ENCODE assay signal across 18 cellular contexts in the genomic region with DNA sequence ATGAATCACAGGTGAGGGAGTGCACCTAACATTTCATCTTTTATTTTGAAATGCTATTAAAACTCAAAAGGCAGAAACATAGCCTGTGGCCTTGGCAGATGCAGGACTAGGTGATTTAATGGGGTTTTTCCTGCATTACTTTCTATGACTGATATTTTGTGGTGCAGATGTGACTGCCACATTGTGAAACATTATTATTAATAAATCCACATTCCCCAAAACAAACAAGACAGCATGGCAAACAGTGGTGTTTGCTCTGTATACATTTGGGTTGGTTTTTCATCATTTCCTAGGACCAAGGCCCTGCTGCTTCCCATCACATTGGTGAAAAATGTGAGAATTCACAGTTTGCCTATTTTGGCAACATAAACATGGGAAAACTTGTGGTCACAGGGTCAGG.
DNase-seq lines count a peak whose midpoint lies in the region; ATAC-seq, FAIRE-seq and TF ChIP-seq lines count a peak whose summit lies in the region.
"Had no signal": no experiment of that assay in that cellular context is flagged by ENCODE, and none has a peak within 500 bp of the region (broad histone marks: within the 10 kb centered on the region; RNA-seq: fewer than 3 reads in every experiment).

No MANE protein-coding gene starts in this region.

- no peak overlapping the region for H3K9ac ChIP-seq in HepG2 (ENCODE audit: insufficient read depth, low read depth, low read length)

- no peaks in the 10 kb centered on the region for H3K36me3 ChIP-seq in CD4-positive, alpha-beta memory T cell (ENCODE audit: insufficient read depth, low read length)
- H3K36me3 ChIP-seq in Peyer's patch, result no peaks in the 10 kb centered on the region
- H3K36me3 ChIP-seq in HepG2 (replicated peaks in 1 of 2; ENCODE audit: control insufficient read depth in 1 of 2, insufficient read depth in 2 of 2, low read length in 2 of 2), result no peaks in the 10 kb centered on the region

- TF ChIP-seq CTCF in A549 (IDR thresholded peaks at IDR 0.05) (no peak), activated B cell treated with CpG ODN at 0.5 μM for 24 hours (IDR thresholded peaks at IDR 0.05) (no peak), foreskin keratinocyte (conservative IDR thresholded peaks at IDR 0.05) (no peak), Peyer's patch (IDR thresholded peaks at IDR 0.05) (no peak), HepG2 (CRISPR knock-in tag; IDR thresholded peaks at IDR 0.05) (no peak)

- TF ChIP-seq EP300 in A549 (IDR thresholded peaks at IDR 0.05), result peak; percentile 89 to 91; a peak in 4 of 5 replicates
- TF ChIP-seq EP300 in HepG2 (IDR thresholded peaks at IDR 0.05; ENCODE audit: low read depth in 2 of 2, low read length in 2 of 2), result no peak
- no peak for TF ChIP-seq EP300 in HepG2 (CRISPR knock-in tag; IDR thresholded peaks at IDR 0.05; ENCODE audit: borderline replicate concordance)

- H3K4me3 Mint-ChIP-seq in CD4-positive, alpha-beta memory T cell, result peak overlapping the region in 1 of 8 donors; percentile 23
- no peak overlapping the region for H3K4me3 Mint-ChIP-seq in activated B cell treated with CpG ODN at 0.5 μM for 24 hours
- H3K4me3 Mint-ChIP-seq: B cell; CD8-positive, alpha-beta T cell had no signal

- POLR2A ChIA-PET in A549 (lab: Yijun Ruan, JAX) (interaction anchor here (1.4 kb wide), 1 partner anchor 46 kb away, joined by 8 read pairs; no protein-coding TSS in a partner anchor), activated B cell treated with CpG ODN at 0.5 μM for 24 hours (lab: Charles Lee) (interaction anchor here (0.9 to 7.8 kb wide), 2 partner anchors 47 to 94 kb away, joined by 3 to 226 read pairs; no protein-coding TSS in a partner anchor), HepG2 (lab: Yijun Ruan, JAX) (no interaction called here)
- POLR2A ChIA-PET in CD4-positive, alpha-beta memory T cell (lab: Charles Lee; ENCODE audit: partially characterized antibody), result interaction anchor here (0.8 to 9.9 kb wide), 9 partner anchors 10 to 150 kb away, joined by 3 to 65 read pairs (median 3); no protein-coding TSS in a partner anchor

- H3K27ac Mint-ChIP-seq in CD4-positive, alpha-beta memory T cell, result peak overlapping the region in 4 of 7 donors; percentile 10 to 59 (median 18)
- H3K27ac Mint-ChIP-seq in activated B cell treated with CpG ODN at 0.5 μM for 24 hours, result peak overlapping the region; percentile 54
- H3K27ac Mint-ChIP-seq: B cell had no signal

- no peaks in the 10 kb centered on the region for H4K20me1 ChIP-seq in HepG2 (ENCODE audit: insufficient read depth, low read length)

- intact Hi-C loops in CD4-positive, alpha-beta memory T cell (cut with micrococcal nuclease), result no loop called here
- intact Hi-C loops in activated B cell treated with CpG ODN at 0.5 μM for 24 hours (cut with micrococcal nuclease), result loop anchor here (10.0 kb wide), 1 partner anchor 1322 kb away; a partner anchor contains a TSS
- intact Hi-C loops in HepG2 (cut with micrococcal nuclease; ENCODE audit: unreplicated experiment), result no loop called here

- no peaks in the 10 kb centered on the region for H3K79me2 ChIP-seq in HepG2 (ENCODE audit: insufficient read depth, low read length)

- FAIRE-seq in A549 (lab: Jason Lieb, UNC) (no peak), HepG2 (lab: Jason Lieb, UNC) (no peak)
- FAIRE-seq: D721Med, G401.6, H54 had no signal

- in situ Hi-C loops in HepG2 (cut with HindIII; ENCODE audit: extremely low pct_ligation_motif_present, low pct_unique_long_range_greater_than_20kb), result no loop called here

- H3K27me3 ChIP-seq in CD4-positive, alpha-beta memory T cell (ENCODE audit: insufficient read depth, low read length), result no peaks in the 10 kb centered on the region
- H3K27me3 ChIP-seq in foreskin keratinocyte (no peaks in the 10 kb centered on the region), Peyer's patch (no peaks in the 10 kb centered on the region), HepG2 (ENCODE audit: control insufficient read depth in 1 of 2, insufficient read depth in 2 of 2, low read length in 2 of 2) (no peaks in the 10 kb centered on the region)

- H3K4me1 ChIP-seq in A549 (peaks cover 62% of the 10 kb centered on the region), foreskin keratinocyte (peaks cover 32% of the 10 kb centered on the region), Peyer's patch (peaks cover 0 to 10% (median 0%) of the 10 kb centered on the region in 4 donors), HepG2 (ENCODE audit: insufficient read depth, low read length) (no peaks in the 10 kb centered on the region)
- peaks cover 55% of the 10 kb centered on the region for H3K4me1 ChIP-seq in CD4-positive, alpha-beta memory T cell (ENCODE audit: insufficient read depth, low read length)

- peaks cover 0 to 3% of the 10 kb centered on the region in 2 donors for H3K27me3 Mint-ChIP-seq in CD4-positive, alpha-beta memory T cell
- no peaks in the 10 kb centered on the region for H3K27me3 Mint-ChIP-seq in activated B cell treated with CpG ODN at 0.5 μM for 24 hours
- H3K27me3 Mint-ChIP-seq: B cell had no signal

- no peak for TF ChIP-seq POLR2A in A549 (IDR thresholded peaks at IDR 0.05; ENCODE audit: low read length)
- TF ChIP-seq POLR2A in Peyer's patch (IDR thresholded peaks at IDR 0.05), result no peak
- no peak for TF ChIP-seq POLR2A in HepG2 (IDR thresholded peaks at IDR 0.05; ENCODE audit: insufficient read depth in 1 of 2, low read depth in 2 of 2, low read length in 2 of 2)

- peaks cover 0 to 3% of the 10 kb centered on the region in 2 donors for H3K36me3 Mint-ChIP-seq in CD4-positive, alpha-beta memory T cell
- H3K36me3 Mint-ChIP-seq in activated B cell treated with CpG ODN at 0.5 μM for 24 hours (ENCODE audit: low read depth), result no peaks in the 10 kb centered on the region
- H3K36me3 Mint-ChIP-seq: CD8-positive, alpha-beta T cell had no signal

- H2AFZ ChIP-seq in HepG2 (ENCODE audit: low read length), result no peak overlapping the region

- H3K9me3 Mint-ChIP-seq in CD4-positive, alpha-beta memory T cell, result no peaks in the 10 kb centered on the region
- H3K9me3 Mint-ChIP-seq in activated B cell treated with CpG ODN at 0.5 μM for 24 hours, result no peaks in the 10 kb centered on the region
- H3K9me3 Mint-ChIP-seq: CD8-positive, alpha-beta T cell had no signal

- no TSS peak for BruUV-seq in HepG2 (replicated peaks; lab: Mats Ljungman, UMichigan)

- CTCF ChIA-PET in A549 (lab: Yijun Ruan, JAX), result interaction anchor here (0.9 to 3.0 kb wide), 2 partner anchors 10 to 13 kb away, joined by 3 to 12 read pairs; no protein-coding TSS in a partner anchor
- CTCF ChIA-PET in CD4-positive, alpha-beta memory T cell (lab: Charles Lee; ENCODE audit: partially characterized antibody), result interaction anchor here (0.7 to 2.7 kb wide), 10 partner anchors 14 to 159 kb away, joined by 3 to 13 read pairs (median 5); no protein-coding TSS in a partner anchor
- CTCF ChIA-PET in activated B cell treated with CpG ODN at 0.5 μM for 24 hours (lab: Charles Lee), result interaction anchor here (1.0 to 1.8 kb wide), 2 partner anchors 158 to 160 kb away, joined by 4 to 7 read pairs; no protein-coding TSS in a partner anchor
- CTCF ChIA-PET in HepG2 (lab: Yijun Ruan, JAX; ENCODE audit: low intra/inter-chr PET ratio, low total read pairs), result no interaction called here

- ATAC-seq in A549, result peak; percentile 73 to 83
- ATAC-seq in activated B cell treated with CpG ODN at 0.5 μM for 24 hours (ENCODE audit: low read depth), result no peak
- ATAC-seq in foreskin keratinocyte, result peak; percentile 46
- ATAC-seq in HG02623 (IDR thresholded peaks at IDR 0.05; ENCODE audit: unreplicated experiment), result no peak
- no peak for ATAC-seq in HepG2
- ATAC-seq: CD8-positive, alpha-beta T cell had no signal

- H3K4me3 ChIP-seq in A549, result no peak overlapping the region
- H3K4me3 ChIP-seq in CD4-positive, alpha-beta memory T cell (ENCODE audit: low read length in 2 of 2), result no peak overlapping the region
- no peak overlapping the region for H3K4me3 ChIP-seq in Peyer's patch
- H3K4me3 ChIP-seq in HepG2 (replicated peaks in 1 of 3; ENCODE audit: insufficient read depth in 1 of 3, low read depth in 2 of 3, low read length in 3 of 3), result no peak overlapping the region

- TF ChIP-seq RAD21 in A549 (conservative IDR thresholded peaks at IDR 0.05 in 1 of 2, IDR thresholded peaks at IDR 0.05 in 1 of 2) (peak in 1 of 2 experiments; percentile 32; a peak in 2 of 5 replicates), HepG2 (CRISPR knock-in tag; IDR thresholded peaks at IDR 0.05) (no peak)

- H3K4me1 Mint-ChIP-seq in CD4-positive, alpha-beta memory T cell, result peaks cover 52 to 83% (median 67%) of the 10 kb centered on the region in 4 donors
- peaks cover 83% of the 10 kb centered on the region for H3K4me1 Mint-ChIP-seq in activated B cell treated with CpG ODN at 0.5 μM for 24 hours

- peak overlapping the region; percentile 44 for H3K4me2 ChIP-seq in A549
- H3K4me2 ChIP-seq in HepG2 (ENCODE audit: low read depth, low read length), result no peak overlapping the region

- H3K27ac ChIP-seq in A549 (peak overlapping the region; percentile 78 to 81), foreskin keratinocyte (peak overlapping the region; percentile 97), Peyer's patch (no peak overlapping the region), HepG2 (ENCODE audit: extremely low read length, insufficient read depth, low read length) (no peak overlapping the region)
- no peak overlapping the region for H3K27ac ChIP-seq in CD4-positive, alpha-beta memory T cell (ENCODE audit: low read depth, low read length)

- DNase-seq in A549 (ENCODE audit: low read depth in 1 of 2, low spot score in 1 of 2) (peak in 1 of 2 experiments; percentile 82), activated B cell treated with CpG ODN at 0.5 μM for 24 hours (no peak), foreskin keratinocyte (peak in 1 of 2 donors; percentile 61), Peyer's patch (no peak), HepG2 (ENCODE audit: low spot score) (no peak)
- DNase-seq in CD4-positive, alpha-beta memory T cell, result no peak
- DNase-seq: CD8-positive, alpha-beta T cell; DND-41; NCI-H1417 treated with DMSO at 0.1 percent for 48 hours; NCI-H1930; NCI-H446; NCI-H69; RPMI8226 had no signal

- no peaks in the 10 kb centered on the region for H3K9me3 ChIP-seq in A549
- H3K9me3 ChIP-seq in CD4-positive, alpha-beta memory T cell (ENCODE audit: control insufficient read depth in 1 of 2, low read length in 2 of 2), result no peaks in the 10 kb centered on the region
- H3K9me3 ChIP-seq in Peyer's patch, result no peaks in the 10 kb centered on the region
- no peaks in the 10 kb centered on the region for H3K9me3 ChIP-seq in HepG2 (ENCODE audit: low read length)

TF ChIP-seq in A549, 52 proteins besides CTCF, POLR2A, EP300 and RAD21 (continues in another document):
- TF ChIP-seq BHLHE40 (IDR thresholded peaks at IDR 0.05; ENCODE audit: low read depth, low read length), result no peak

TF ChIP-seq in HepG2, 621 proteins besides CTCF, POLR2A, EP300 and RAD21 (continues in another document):
- TF ChIP-seq GPN1 (CRISPR knock-in tag; IDR thresholded peaks at IDR 0.05; ENCODE audit: borderline replicate concordance) (no peak), MED8 (CRISPR knock-in tag; IDR thresholded peaks at IDR 0.05; ENCODE audit: insufficient replicate concordance) (no peak), REL (CRISPR knock-in tag; conservative IDR thresholded peaks at IDR 0.05) (no peak), ZNF235 (CRISPR knock-in tag; IDR thresholded peaks at IDR 0.05; ENCODE audit: borderline replicate concordance) (no peak), PCBP2 (optimal IDR thresholded peaks at IDR 0.05; ENCODE audit: low read depth, low read length, poor library complexity, severe bottlenecking) (no peak), MAFF (IDR thresholded peaks at IDR 0.05; ENCODE audit: low read depth, low read length) (no peak)

Comparison
In these comparisons a context has a peak if more than half of its experiments do, and no peak if none do; other contexts are left out.
1. ATAC-seq: peak in A549 (2 of 2) and foreskin keratinocyte (single experiment); none in activated B cell treated with CpG ODN at 0.5 μM for 24 hours (single experiment), HG02623 (single experiment) and HepG2 (single experiment).
2. H3K27ac ChIP-seq: peak in A549 (2 of 2) and foreskin keratinocyte (single experiment); none in CD4-positive, alpha-beta memory T cell (single experiment), Peyer's patch (0 of 4) and HepG2 (single experiment).